2 cellular contexts compared by ENCODE assay signal in the genomic region with DNA sequence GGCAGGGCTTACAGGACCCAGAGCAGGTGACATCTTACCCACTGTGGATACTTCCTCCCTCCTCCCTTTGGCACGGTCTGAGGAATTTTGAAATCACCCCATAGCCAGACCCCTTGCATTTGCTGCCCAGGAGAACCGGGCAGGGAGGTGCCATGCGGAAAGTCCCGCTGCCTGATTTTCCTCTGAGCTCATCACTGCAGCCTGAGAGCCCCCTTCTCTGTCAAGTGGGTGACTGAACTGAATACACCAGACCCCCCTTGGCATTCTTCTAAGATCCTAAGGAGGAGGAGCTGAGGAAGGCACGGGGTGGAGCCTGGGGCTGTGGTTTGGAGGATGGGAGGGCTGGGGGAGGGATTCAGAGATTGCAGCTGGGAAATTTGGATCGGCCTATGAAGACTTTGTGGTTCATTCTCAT.
TF ChIP-seq lines count a peak whose summit lies in the region.

No MANE protein-coding gene starts in this region.

TF ChIP-seq in liver, 16 proteins besides CTCF, POLR2A, EP300 and RAD21:
- TF ChIP-seq REST (IDR thresholded peaks at IDR 0.05) (no peak), ATF3 (IDR thresholded peaks at IDR 0.05) (no peak), RXRA (IDR thresholded peaks at IDR 0.05) (no peak), HNF4A (conservative IDR thresholded peaks at IDR 0.05) (no peak), YY1 (IDR thresholded peaks at IDR 0.05) (no peak), FOXA1 (IDR thresholded peaks at IDR 0.05) (no peak), NR2F2 (IDR thresholded peaks at IDR 0.05) (no peak), GABPA (IDR thresholded peaks at IDR 0.05 in 1 of 2, conservative IDR thresholded peaks at IDR 0.05 in 1 of 2) (no peak), JUND (IDR thresholded peaks at IDR 0.05) (no peak), SP1 (IDR thresholded peaks at IDR 0.05) (no peak), FOXA2 (IDR thresholded peaks at IDR 0.05) (no peak), EGR1 (IDR thresholded peaks at IDR 0.05; ENCODE audit: low read depth in 2 of 2) (no peak), MAX (IDR thresholded peaks at IDR 0.05) (no peak)
- TF ChIP-seq, protein P1, sequence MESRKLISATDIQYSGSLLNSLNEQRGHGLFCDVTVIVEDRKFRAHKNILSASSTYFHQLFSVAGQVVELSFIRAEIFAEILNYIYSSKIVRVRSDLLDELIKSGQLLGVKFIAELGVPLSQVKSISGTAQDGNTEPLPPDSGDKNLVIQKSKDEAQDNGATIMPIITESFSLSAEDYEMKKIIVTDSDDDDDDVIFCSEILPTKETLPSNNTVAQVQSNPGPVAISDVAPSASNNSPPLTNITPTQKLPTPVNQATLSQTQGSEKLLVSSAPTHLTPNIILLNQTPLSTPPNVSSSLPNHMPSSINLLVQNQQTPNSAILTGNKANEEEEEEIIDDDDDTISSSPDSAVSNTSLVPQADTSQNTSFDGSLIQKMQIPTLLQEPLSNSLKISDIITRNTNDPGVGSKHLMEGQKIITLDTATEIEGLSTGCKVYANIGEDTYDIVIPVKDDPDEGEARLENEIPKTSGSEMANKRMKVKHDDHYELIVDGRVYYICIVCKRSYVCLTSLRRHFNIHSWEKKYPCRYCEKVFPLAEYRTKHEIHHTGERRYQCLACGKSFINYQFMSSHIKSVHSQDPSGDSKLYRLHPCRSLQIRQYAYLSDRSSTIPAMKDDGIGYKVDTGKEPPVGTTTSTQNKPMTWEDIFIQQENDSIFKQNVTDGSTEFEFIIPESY (IDR thresholded peaks at IDR 0.05): no peak

TF ChIP-seq in HepG2, 621 proteins besides CTCF, POLR2A, EP300 and RAD21 (continued from another document):
- TF ChIP-seq ZNF484 (CRISPR knock-in tag; IDR thresholded peaks at IDR 0.05; ENCODE audit: borderline replicate concordance, low read depth) (no peak), AHR (CRISPR knock-in tag; IDR thresholded peaks at IDR 0.05) (no peak), ATF7-NPFF (CRISPR knock-in tag; IDR thresholded peaks at IDR 0.05; ENCODE audit: low read depth) (no peak), ZNF160 (CRISPR knock-in tag; IDR thresholded peaks at IDR 0.05) (no peak), ZNF766 (CRISPR knock-in tag; IDR thresholded peaks at IDR 0.05; ENCODE audit: borderline replicate concordance) (no peak), MED1 (CRISPR knock-in tag; IDR thresholded peaks at IDR 0.05) (no peak), ARNT2 (CRISPR knock-in tag; IDR thresholded peaks at IDR 0.05; ENCODE audit: low read depth) (no peak), TOPORS (CRISPR knock-in tag; IDR thresholded peaks at IDR 0.05) (no peak), HINFP (CRISPR knock-in tag; IDR thresholded peaks at IDR 0.05; ENCODE audit: low read depth) (no peak), ZMAT5 (CRISPR knock-in tag; IDR thresholded peaks at IDR 0.05; ENCODE audit: borderline replicate concordance, low read depth) (no peak)
